In genomic region chr10:88873757-88874156, GRCh38 we compare ENCODE assay signal across 8 cellular contexts. TPM values are rescaled to one million over a fixed set of nuclear protein-coding genes. Genes with fewer than 3 reads are reported as not detected.
"Had no signal": no experiment of that assay in that cellular context is flagged by ENCODE, and none has a peak within 500 bp of the region (broad histone marks: within the 10 kb centered on the region; RNA-seq: fewer than 3 reads in every experiment).

No MANE protein-coding gene starts in this region.

- DNase-seq: GOT3, H7, KBM-7 had no signal

- H3K4me3 ChIP-seq: HAP-1 had no signal

- H3K9me3 ChIP-seq: HAP-1 had no signal

- FAIRE-seq: HepG2 had no signal

- H3K27ac ChIP-seq: HL-60 had no signal

- H3K36me3 ChIP-seq: HAP-1 had no signal

- ATAC-seq: HepG2 had no signal

RNA-seq across cellular contexts. Expression of gene ANKRD22, which starts 22.1 kb away (rescaled TPM):
- total RNA-seq: H4, H7, HepG2 had no signal
- polyA plus RNA-seq: HepG2, IgD-negative memory B cell had no signal
